1 cellular context compared by ENCODE assay signal in the genomic region with DNA sequence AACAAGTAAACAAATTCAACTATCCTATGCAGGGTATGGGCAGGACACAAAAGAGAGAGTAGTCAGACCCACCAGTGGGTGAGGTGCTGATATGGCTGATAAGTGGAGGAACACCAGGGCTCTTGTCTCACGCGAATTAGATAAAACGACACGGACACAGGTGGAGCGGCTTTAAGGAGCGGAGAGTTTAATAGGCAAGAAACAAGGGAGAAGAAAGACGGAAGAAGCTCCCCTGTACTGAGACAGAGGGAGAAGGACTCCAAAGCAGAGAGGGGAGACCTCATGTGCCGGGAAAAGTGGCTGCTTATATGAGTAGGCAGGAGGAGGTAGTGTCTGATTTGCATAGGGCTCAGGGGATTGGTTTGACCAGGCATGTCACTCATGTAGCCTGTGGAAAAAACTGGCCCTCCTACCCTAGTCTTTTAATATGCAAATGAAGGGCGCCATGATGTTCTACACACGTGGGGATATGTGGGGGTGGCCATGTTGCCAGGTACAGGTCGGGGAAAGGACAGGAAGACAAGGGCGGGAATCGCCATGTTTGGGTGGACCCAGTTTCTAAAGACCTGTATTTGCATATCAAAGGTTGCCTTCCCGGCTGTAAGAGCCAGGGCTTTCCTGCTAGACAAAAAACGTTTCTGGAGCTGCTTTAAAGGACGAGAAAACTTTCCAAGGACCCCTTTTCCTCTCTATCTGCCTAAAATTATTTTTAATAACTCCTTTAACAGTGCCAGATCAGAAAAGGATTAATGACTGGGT.
TF ChIP-seq lines count a peak whose summit lies in the region.

No MANE protein-coding gene starts in this region.

TF ChIP-seq in GM12878, 131 proteins besides CTCF, POLR2A, EP300 and RAD21 (continued from another document and continues in another):
- TF ChIP-seq, protein P1, sequence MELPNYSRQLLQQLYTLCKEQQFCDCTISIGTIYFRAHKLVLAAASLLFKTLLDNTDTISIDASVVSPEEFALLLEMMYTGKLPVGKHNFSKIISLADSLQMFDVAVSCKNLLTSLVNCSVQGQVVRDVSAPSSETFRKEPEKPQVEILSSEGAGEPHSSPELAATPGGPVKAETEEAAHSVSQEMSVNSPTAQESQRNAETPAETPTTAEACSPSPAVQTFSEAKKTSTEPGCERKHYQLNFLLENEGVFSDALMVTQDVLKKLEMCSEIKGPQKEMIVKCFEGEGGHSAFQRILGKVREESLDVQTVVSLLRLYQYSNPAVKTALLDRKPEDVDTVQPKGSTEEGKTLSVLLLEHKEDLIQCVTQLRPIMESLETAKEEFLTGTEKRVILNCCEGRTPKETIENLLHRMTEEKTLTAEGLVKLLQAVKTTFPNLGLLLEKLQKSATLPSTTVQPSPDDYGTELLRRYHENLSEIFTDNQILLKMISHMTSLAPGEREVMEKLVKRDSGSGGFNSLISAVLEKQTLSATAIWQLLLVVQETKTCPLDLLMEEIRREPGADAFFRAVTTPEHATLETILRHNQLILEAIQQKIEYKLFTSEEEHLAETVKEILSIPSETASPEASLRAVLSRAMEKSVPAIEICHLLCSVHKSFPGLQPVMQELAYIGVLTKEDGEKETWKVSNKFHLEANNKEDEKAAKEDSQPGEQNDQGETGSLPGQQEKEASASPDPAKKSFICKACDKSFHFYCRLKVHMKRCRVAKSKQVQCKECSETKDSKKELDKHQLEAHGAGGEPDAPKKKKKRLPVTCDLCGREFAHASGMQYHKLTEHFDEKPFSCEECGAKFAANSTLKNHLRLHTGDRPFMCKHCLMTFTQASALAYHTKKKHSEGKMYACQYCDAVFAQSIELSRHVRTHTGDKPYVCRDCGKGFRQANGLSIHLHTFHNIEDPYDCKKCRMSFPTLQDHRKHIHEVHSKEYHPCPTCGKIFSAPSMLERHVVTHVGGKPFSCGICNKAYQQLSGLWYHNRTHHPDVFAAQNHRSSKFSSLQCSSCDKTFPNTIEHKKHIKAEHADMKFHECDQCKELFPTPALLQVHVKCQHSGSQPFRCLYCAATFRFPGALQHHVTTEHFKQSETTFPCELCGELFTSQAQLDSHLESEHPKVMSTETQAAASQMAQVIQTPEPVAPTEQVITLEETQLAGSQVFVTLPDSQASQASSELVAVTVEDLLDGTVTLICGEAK (IDR thresholded peaks at IDR 0.05; ENCODE audit: borderline replicate concordance), result no peak
- TF ChIP-seq WRNIP1 (IDR thresholded peaks at IDR 0.05; ENCODE audit: borderline replicate concordance, low read depth, low read length) (no peak), FOXM1 (IDR thresholded peaks at IDR 0.05; ENCODE audit: low read depth, low read length) (no peak), NRF1 (conservative IDR thresholded peaks at IDR 0.05; ENCODE audit: low read depth, low read length) (no peak), RAD51 (IDR thresholded peaks at IDR 0.05) (peak; percentile 86), NFYA (IDR thresholded peaks at IDR 0.05; ENCODE audit: borderline replicate concordance, low read depth, low read length) (no peak), SMAD1 (IDR thresholded peaks at IDR 0.05; ENCODE audit: low read depth, partially characterized antibody) (peak; percentile 68), CBX3 (IDR thresholded peaks at IDR 0.05; ENCODE audit: borderline replicate concordance, low read depth) (no peak), ZNF622 (IDR thresholded peaks at IDR 0.05) (no peak), MTA2 (IDR thresholded peaks at IDR 0.05; ENCODE audit: low read depth) (no peak), KAT2A (conservative IDR thresholded peaks at IDR 0.05; ENCODE audit: control insufficient read depth, low read depth, low read length) (no peak), NR2C2 (IDR thresholded peaks at IDR 0.05; ENCODE audit: borderline replicate concordance, control insufficient read depth, insufficient read length, low read depth) (no peak), NR2F1 (conservative IDR thresholded peaks at IDR 0.05) (no peak), JUND (IDR thresholded peaks at IDR 0.05; ENCODE audit: low read depth, low read length) (no peak), SPI1 (IDR thresholded peaks at IDR 0.05; ENCODE audit: borderline replicate concordance, insufficient read depth, low read depth, low read length) (no peak), SREBF1 (IDR thresholded peaks at IDR 0.05; ENCODE audit: low read length) (no peak), CBX5 (IDR thresholded peaks at IDR 0.05; ENCODE audit: low read depth) (0 out of 2 replicates have a peak, but pooled peaks have one; percentile 16), SMC3 (IDR thresholded peaks at IDR 0.05; ENCODE audit: borderline replicate concordance, low read length) (no peak), NFIC (IDR thresholded peaks at IDR 0.05; ENCODE audit: low read depth, low read length) (peak; percentile 24; the same call in 1 of the 2 replicates), RUNX3 (IDR thresholded peaks at IDR 0.05; ENCODE audit: low read length) (no peak; the same call in 1 of the 2 replicates), IKZF2 (IDR thresholded peaks at IDR 0.05) (peak in 1 of 2 experiments; percentile 32; a peak in 2 of 4 replicates), HDAC6 (IDR thresholded peaks at IDR 0.05; ENCODE audit: unreplicated experiment) (no peak), GATAD2B (conservative IDR thresholded peaks at IDR 0.05; ENCODE audit: low read depth) (no peak), SMAD5 (IDR thresholded peaks at IDR 0.05; ENCODE audit: low read depth) (peak; percentile 94), HDAC2 (IDR thresholded peaks at IDR 0.05) (no peak), NFXL1 (IDR thresholded peaks at IDR 0.05; ENCODE audit: borderline replicate concordance) (no peak), ZZZ3 (IDR thresholded peaks at IDR 0.05; ENCODE audit: control insufficient read depth, insufficient read length, low read depth) (no peak), BRCA1 (IDR thresholded peaks at IDR 0.05; ENCODE audit: low read depth, low read length) (no peak), POLR2AphosphoS5 (IDR thresholded peaks at IDR 0.05; ENCODE audit: low read length) (peak; percentile 97), STAT1 (conservative IDR thresholded peaks at IDR 0.05) (no peak), RELA (IDR thresholded peaks at IDR 0.05; ENCODE audit: borderline replicate concordance, partially characterized antibody) (peak; percentile 27), ZNF217 (IDR thresholded peaks at IDR 0.05) (no peak), STAT3 (IDR thresholded peaks at IDR 0.05; ENCODE audit: low read depth, low read length) (no peak), SP1 (IDR thresholded peaks at IDR 0.05; ENCODE audit: low read depth, low read length) (peak; percentile 46), TCF12 (IDR thresholded peaks at IDR 0.05; ENCODE audit: low read depth, low read length) (no peak)
- TF ChIP-seq, protein P2, sequence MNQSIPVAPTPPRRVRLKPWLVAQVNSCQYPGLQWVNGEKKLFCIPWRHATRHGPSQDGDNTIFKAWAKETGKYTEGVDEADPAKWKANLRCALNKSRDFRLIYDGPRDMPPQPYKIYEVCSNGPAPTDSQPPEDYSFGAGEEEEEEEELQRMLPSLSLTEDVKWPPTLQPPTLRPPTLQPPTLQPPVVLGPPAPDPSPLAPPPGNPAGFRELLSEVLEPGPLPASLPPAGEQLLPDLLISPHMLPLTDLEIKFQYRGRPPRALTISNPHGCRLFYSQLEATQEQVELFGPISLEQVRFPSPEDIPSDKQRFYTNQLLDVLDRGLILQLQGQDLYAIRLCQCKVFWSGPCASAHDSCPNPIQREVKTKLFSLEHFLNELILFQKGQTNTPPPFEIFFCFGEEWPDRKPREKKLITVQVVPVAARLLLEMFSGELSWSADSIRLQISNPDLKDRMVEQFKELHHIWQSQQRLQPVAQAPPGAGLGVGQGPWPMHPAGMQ (IDR thresholded peaks at IDR 0.05; ENCODE audit: borderline replicate concordance), result no peak
- TF ChIP-seq, protein P3, sequence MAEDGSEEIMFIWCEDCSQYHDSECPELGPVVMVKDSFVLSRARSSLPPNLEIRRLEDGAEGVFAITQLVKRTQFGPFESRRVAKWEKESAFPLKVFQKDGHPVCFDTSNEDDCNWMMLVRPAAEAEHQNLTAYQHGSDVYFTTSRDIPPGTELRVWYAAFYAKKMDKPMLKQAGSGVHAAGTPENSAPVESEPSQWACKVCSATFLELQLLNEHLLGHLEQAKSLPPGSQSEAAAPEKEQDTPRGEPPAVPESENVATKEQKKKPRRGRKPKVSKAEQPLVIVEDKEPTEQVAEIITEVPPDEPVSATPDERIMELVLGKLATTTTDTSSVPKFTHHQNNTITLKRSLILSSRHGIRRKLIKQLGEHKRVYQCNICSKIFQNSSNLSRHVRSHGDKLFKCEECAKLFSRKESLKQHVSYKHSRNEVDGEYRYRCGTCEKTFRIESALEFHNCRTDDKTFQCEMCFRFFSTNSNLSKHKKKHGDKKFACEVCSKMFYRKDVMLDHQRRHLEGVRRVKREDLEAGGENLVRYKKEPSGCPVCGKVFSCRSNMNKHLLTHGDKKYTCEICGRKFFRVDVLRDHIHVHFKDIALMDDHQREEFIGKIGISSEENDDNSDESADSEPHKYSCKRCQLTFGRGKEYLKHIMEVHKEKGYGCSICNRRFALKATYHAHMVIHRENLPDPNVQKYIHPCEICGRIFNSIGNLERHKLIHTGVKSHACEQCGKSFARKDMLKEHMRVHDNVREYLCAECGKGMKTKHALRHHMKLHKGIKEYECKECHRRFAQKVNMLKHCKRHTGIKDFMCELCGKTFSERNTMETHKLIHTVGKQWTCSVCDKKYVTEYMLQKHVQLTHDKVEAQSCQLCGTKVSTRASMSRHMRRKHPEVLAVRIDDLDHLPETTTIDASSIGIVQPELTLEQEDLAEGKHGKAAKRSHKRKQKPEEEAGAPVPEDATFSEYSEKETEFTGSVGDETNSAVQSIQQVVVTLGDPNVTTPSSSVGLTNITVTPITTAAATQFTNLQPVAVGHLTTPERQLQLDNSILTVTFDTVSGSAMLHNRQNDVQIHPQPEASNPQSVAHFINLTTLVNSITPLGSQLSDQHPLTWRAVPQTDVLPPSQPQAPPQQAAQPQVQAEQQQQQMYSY (CRISPR knock-in tag; IDR thresholded peaks at IDR 0.05), result no peak
- TF ChIP-seq, protein P4, sequence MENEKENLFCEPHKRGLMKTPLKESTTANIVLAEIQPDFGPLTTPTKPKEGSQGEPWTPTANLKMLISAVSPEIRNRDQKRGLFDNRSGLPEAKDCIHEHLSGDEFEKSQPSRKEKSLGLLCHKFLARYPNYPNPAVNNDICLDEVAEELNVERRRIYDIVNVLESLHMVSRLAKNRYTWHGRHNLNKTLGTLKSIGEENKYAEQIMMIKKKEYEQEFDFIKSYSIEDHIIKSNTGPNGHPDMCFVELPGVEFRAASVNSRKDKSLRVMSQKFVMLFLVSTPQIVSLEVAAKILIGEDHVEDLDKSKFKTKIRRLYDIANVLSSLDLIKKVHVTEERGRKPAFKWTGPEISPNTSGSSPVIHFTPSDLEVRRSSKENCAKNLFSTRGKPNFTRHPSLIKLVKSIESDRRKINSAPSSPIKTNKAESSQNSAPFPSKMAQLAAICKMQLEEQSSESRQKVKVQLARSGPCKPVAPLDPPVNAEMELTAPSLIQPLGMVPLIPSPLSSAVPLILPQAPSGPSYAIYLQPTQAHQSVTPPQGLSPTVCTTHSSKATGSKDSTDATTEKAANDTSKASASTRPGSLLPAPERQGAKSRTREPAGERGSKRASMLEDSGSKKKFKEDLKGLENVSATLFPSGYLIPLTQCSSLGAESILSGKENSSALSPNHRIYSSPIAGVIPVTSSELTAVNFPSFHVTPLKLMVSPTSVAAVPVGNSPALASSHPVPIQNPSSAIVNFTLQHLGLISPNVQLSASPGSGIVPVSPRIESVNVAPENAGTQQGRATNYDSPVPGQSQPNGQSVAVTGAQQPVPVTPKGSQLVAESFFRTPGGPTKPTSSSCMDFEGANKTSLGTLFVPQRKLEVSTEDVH (IDR thresholded peaks at IDR 0.05; ENCODE audit: low read depth, partially characterized antibody), result peak; percentile 83
- TF ChIP-seq, protein P5, sequence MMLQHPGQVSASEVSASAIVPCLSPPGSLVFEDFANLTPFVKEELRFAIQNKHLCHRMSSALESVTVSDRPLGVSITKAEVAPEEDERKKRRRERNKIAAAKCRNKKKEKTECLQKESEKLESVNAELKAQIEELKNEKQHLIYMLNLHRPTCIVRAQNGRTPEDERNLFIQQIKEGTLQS (IDR thresholded peaks at IDR 0.05; ENCODE audit: borderline replicate concordance, extremely low read depth, low read depth, low read length), result no peak
- TF ChIP-seq, protein P6, sequence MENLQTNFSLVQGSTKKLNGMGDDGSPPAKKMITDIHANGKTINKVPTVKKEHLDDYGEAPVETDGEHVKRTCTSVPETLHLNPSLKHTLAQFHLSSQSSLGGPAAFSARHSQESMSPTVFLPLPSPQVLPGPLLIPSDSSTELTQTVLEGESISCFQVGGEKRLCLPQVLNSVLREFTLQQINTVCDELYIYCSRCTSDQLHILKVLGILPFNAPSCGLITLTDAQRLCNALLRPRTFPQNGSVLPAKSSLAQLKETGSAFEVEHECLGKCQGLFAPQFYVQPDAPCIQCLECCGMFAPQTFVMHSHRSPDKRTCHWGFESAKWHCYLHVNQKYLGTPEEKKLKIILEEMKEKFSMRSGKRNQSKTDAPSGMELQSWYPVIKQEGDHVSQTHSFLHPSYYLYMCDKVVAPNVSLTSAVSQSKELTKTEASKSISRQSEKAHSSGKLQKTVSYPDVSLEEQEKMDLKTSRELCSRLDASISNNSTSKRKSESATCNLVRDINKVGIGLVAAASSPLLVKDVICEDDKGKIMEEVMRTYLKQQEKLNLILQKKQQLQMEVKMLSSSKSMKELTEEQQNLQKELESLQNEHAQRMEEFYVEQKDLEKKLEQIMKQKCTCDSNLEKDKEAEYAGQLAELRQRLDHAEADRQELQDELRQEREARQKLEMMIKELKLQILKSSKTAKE (IDR thresholded peaks at IDR 0.05; ENCODE audit: low read depth, poor library complexity, severe bottlenecking), result peak; percentile 21
- TF ChIP-seq, protein P7, sequence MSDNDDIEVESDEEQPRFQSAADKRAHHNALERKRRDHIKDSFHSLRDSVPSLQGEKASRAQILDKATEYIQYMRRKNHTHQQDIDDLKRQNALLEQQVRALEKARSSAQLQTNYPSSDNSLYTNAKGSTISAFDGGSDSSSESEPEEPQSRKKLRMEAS (IDR thresholded peaks at IDR 0.05; ENCODE audit: low read depth, low read length), result peak; percentile 97
- TF ChIP-seq, protein P8, sequence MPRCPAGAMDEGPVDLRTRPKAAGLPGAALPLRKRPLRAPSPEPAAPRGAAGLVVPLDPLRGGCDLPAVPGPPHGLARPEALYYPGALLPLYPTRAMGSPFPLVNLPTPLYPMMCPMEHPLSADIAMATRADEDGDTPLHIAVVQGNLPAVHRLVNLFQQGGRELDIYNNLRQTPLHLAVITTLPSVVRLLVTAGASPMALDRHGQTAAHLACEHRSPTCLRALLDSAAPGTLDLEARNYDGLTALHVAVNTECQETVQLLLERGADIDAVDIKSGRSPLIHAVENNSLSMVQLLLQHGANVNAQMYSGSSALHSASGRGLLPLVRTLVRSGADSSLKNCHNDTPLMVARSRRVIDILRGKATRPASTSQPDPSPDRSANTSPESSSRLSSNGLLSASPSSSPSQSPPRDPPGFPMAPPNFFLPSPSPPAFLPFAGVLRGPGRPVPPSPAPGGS (IDR thresholded peaks at IDR 0.05; ENCODE audit: borderline replicate concordance, insufficient read depth, low read depth, low read length, poor library complexity, severe bottlenecking), result no peak
- TF ChIP-seq, protein P9, sequence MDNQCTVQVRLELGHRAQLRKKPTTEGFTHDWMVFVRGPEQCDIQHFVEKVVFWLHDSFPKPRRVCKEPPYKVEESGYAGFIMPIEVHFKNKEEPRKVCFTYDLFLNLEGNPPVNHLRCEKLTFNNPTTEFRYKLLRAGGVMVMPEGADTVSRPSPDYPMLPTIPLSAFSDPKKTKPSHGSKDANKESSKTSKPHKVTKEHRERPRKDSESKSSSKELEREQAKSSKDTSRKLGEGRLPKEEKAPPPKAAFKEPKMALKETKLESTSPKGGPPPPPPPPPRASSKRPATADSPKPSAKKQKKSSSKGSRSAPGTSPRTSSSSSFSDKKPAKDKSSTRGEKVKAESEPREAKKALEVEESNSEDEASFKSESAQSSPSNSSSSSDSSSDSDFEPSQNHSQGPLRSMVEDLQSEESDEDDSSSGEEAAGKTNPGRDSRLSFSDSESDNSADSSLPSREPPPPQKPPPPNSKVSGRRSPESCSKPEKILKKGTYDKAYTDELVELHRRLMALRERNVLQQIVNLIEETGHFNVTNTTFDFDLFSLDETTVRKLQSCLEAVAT (IDR thresholded peaks at IDR 0.05), result no peak
